Comparison of ENCODE assay signal across 1 cellular context in the genomic region with DNA sequence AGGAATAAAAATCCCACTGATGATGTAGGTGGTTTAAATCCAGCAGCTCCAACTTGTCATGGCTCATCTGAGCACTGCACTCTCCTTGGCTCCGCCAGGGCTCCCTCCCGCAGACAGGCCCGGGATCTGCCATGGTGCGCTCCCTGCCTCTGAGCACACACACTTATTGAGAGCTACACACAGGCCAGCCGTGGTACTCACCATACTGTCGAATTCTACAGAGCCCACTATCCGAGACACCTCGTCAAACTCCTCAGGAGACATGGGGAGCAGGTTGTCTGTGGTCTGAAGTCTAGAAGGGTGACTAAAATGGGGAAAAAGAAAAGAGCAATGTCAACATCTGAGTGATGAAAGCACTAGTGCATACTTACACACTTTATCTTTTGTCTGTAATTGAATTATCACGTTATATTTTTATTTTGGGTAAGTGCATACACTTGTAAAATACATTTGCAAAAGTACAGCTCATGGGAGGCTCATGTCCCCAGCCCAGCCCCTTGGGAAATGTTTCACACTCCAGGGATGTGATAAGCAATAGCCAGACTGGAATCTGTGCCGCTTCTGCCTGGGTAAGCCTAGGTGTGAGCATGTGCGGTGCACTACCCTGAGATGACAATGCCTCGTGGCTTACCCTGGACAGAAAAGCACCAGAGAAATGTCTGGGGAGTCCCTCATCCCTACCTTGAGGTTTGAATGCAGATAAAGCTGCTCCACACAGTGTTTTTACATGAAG.
TF ChIP-seq lines count a peak whose summit lies in the region.

No MANE protein-coding gene starts in this region.

TF ChIP-seq in GM12878, 131 proteins besides CTCF, POLR2A, EP300 and RAD21:
- TF ChIP-seq SIX5 (IDR thresholded peaks at IDR 0.05; ENCODE audit: low read depth, low read length, severe bottlenecking) (no peak), POLR2AphosphoS5 (IDR thresholded peaks at IDR 0.05; ENCODE audit: low read length) (peak; percentile 69)
TF ChIP-seq in GM12878: peak in this region for 1.
